In the genomic region with DNA sequence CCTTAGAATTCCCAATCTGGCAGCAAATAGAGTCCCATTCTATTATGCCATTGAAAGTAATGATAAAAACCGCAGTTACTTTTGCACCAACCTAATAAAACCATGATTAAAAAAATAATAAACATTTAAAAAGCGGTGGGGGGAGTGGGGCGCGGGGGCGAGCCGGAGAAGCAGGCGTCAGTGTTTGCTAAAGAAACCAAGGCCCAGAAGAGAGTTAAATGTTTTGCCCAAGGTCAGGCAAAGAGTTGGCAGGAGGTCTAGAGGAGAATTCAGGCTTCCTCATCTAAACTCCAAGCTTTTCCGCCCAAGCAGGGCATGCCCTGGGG, we compare ENCODE assay signal across 1 cellular context.
TF ChIP-seq lines count a peak whose summit lies in the region.

No MANE protein-coding gene starts in this region.

TF ChIP-seq in H1, 55 proteins besides CTCF, POLR2A, EP300 and RAD21:
- TF ChIP-seq EZH2 (IDR thresholded peaks at IDR 0.05; ENCODE audit: low read depth, low read length, severe bottlenecking) (no peak), SIRT6 (IDR thresholded peaks at IDR 0.05; ENCODE audit: low read length) (no peak), RNF2 (IDR thresholded peaks at IDR 0.05; ENCODE audit: borderline replicate concordance, low read depth, low read length, missing control alignments, poor library complexity, severe bottlenecking) (no peak), CHD2 (IDR thresholded peaks at IDR 0.05; ENCODE audit: low read length) (no peak), KDM5A (IDR thresholded peaks at IDR 0.05; ENCODE audit: low read length) (no peak), JUN (IDR thresholded peaks at IDR 0.05; ENCODE audit: low read depth, low read length) (no peak), KDM1A (IDR thresholded peaks at IDR 0.05; ENCODE audit: borderline replicate concordance, low read length) (no peak), RXRA (IDR thresholded peaks at IDR 0.05; ENCODE audit: insufficient read depth, low read depth, low read length) (no peak)
